Comparison of ENCODE assay signal across 24 cellular contexts in the genomic region with DNA sequence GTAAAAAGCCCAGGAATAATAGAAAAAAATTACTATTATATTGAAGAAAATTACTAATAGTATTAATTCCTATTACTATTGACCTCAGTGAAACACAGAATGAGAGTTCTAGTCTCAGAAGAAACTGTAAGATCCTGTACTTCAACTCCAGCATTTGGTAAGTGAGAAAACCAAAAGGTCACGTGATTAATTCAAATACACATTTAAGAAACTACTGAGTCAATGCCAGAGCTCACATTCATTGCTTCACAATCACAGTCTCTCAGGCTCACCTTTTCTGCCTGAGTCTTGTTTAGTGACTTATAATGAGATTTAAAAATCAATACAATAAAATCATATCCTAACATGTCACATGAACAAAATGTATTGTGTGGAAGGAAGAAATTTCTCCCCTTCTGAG.
"Had no signal": no experiment of that assay in that cellular context is flagged by ENCODE, and none has a peak within 500 bp of the region (broad histone marks: within the 10 kb centered on the region; RNA-seq: fewer than 3 reads in every experiment).

No MANE protein-coding gene starts in this region.

- H3K36me3 ChIP-seq: cardiac muscle cell had no signal

- H3K9me3 Mint-ChIP-seq: activated CD4-positive, alpha-beta T cell treated with anti-CD3 and anti-CD28 coated beads, Interleukin-2, amount 10 ng/mL, durations not matched to agents 24 days and 14 days; T-helper 1 cell treated with Interleukin-12 subunit alpha and Interleukin-12 subunit beta and Interleukin-4 antibody, amounts not matched to agents 30 μg/mL and 1 μg/mL, for 36 hours had no signal

- H3K36me3 Mint-ChIP-seq: activated naive CD4-positive, alpha-beta T cell treated with anti-CD3 and anti-CD28 coated beads, Interleukin-2, amount 50 U/mL, for 72 hours had no signal

- H3K4me3 Mint-ChIP-seq: activated B cell treated with CpG ODN at 0.5 μM for 24 hours; activated CD4-positive, alpha-beta T cell treated with anti-CD3 and anti-CD28 coated beads, Interleukin-2, amount 10 ng/mL, durations not matched to agents 24 days and 14 days; activated naive CD8-positive, alpha-beta T cell treated with anti-CD3 and anti-CD28 coated beads, Interleukin-2, amount 50 U/mL, for 24 hours; activated T-cell treated with anti-CD3 and anti-CD28 coated beads, Interleukin-2, amount 50 U/mL, for 4 hours; brain; T-helper 1 cell treated with Interleukin-12 subunit alpha and Interleukin-12 subunit beta and Interleukin-4 antibody, amounts not matched to agents 30 μg/mL and 1 μg/mL, for 36 hours had no signal

- H3K27ac Mint-ChIP-seq: activated B cell treated with CpG ODN at 0.5 μM for 24 hours; activated CD4-positive, alpha-beta T cell treated with anti-CD3 and anti-CD28 coated beads, Interleukin-2, amount 10 ng/mL, durations not matched to agents 24 days and 14 days; activated naive CD4-positive, alpha-beta T cell treated with anti-CD3 and anti-CD28 coated beads, Interleukin-2, amount 50 U/mL, for 72 hours; activated naive CD8-positive, alpha-beta T cell treated with anti-CD3 and anti-CD28 coated beads, Interleukin-2, amount 50 U/mL, for 24 hours; brain; T-helper 1 cell treated with Interleukin-12 subunit alpha and Interleukin-12 subunit beta and Interleukin-4 antibody, amounts not matched to agents 30 μg/mL and 1 μg/mL, for 36 hours had no signal

- ATAC-seq: activated naive CD8-positive, alpha-beta T cell treated with anti-CD3 and anti-CD28 coated beads, Interleukin-2, amount 50 U/mL, for 24 hours; activated T-cell treated with anti-CD3 and anti-CD28 coated beads, Interleukin-2, amount 50 U/mL, for 4 hours; PC-3 had no signal

- H3K27me3 ChIP-seq: cardiac muscle cell had no signal

- H3K4me3 ChIP-seq: cardiac muscle cell had no signal

- H3K27me3 Mint-ChIP-seq: activated CD4-positive, alpha-beta T cell treated with anti-CD3 and anti-CD28 coated beads, Interleukin-2, amount 10 ng/mL, durations not matched to agents 24 days and 14 days; activated naive CD8-positive, alpha-beta T cell treated with anti-CD3 and anti-CD28 coated beads, Interleukin-2, amount 50 U/mL, for 24 hours; brain had no signal

- H3K27ac ChIP-seq: cardiac muscle cell had no signal

- H3K4me1 Mint-ChIP-seq: activated B cell treated with CpG ODN at 0.5 μM for 24 hours; activated CD4-positive, alpha-beta T cell treated with anti-CD3 and anti-CD28 coated beads, Interleukin-2, amount 10 ng/mL, durations not matched to agents 24 days and 14 days; activated naive CD8-positive, alpha-beta T cell treated with anti-CD3 and anti-CD28 coated beads, Interleukin-2, amount 50 U/mL, for 24 hours had no signal

- DNase-seq: activated B cell treated with CpG ODN at 0.5 μM for 24 hours; activated CD4-positive, alpha-beta T cell treated with anti-CD3 and anti-CD28 coated beads for 1 hour; activated CD4-positive, alpha-beta T cell treated with anti-CD3 and anti-CD28 coated beads, Interleukin-2, amount 10 ng/mL, durations not matched to agents 24 days and 14 days; activated CD4-positive, alpha-beta T cell treated with anti-CD3 and anti-CD28 coated beads, Interleukin-2, amount 50 U/mL, for 48 hours; activated CD8-positive, alpha-beta memory T cell treated with anti-CD3 and anti-CD28 coated beads for 24 hours; activated effector memory CD4-positive, alpha-beta T cell treated with anti-CD3 and anti-CD28 coated beads, Interleukin-2, amount 50 U/mL, for 16 hours; activated naive CD4-positive, alpha-beta T cell treated with Interleukin-2 at 50 U/mL for 16 hours; activated naive CD8-positive, alpha-beta T cell treated with anti-CD3 and anti-CD28 coated beads, Interleukin-2, amount 50 U/mL, for 24 hours; activated T-cell treated with anti-CD3 and anti-CD28 coated beads, Interleukin-2, amount 50 U/mL, for 4 hours; amygdala; MM.1S; NCI-H1105 treated with DMSO at 0.1 percent for 48 hours; NCI-H1436 treated with DMSO at 0.1 percent for 48 hours; NCI-H187; NCI-H2081; NCI-H446; NCI-H524; PC-3; SHP77 treated with DMSO at 0.1 percent for 48 hours; T-helper 9 cell had no signal
